24 cellular contexts compared by ENCODE assay signal in genomic region chr4:182346250-182346649, GRCh38.
"Had no signal": no experiment of that assay in that cellular context is flagged by ENCODE, and none has a peak within 500 bp of the region (broad histone marks: within the 10 kb centered on the region; RNA-seq: fewer than 3 reads in every experiment).

No MANE protein-coding gene starts in this region.

- H3K9me3 ChIP-seq: left ventricle myocardium inferior, ovary, sigmoid colon, spleen, suprapubic skin, thoracic aorta, tibial artery, uterus had no signal

- H3K4me1 ChIP-seq: left ventricle myocardium inferior, sigmoid colon, spleen, suprapubic skin, tibial artery, uterus had no signal

- H3K9me3 Mint-ChIP-seq: nephron progenitor cell; stimulated activated effector memory CD8-positive, alpha-beta T cell treated with anti-CD3 and anti-CD28 coated beads, Interleukin-12 subunit alpha, Interleukin-12 subunit beta, amount 100 ng/mL, for 72 hours had no signal

- H3K4me3 ChIP-seq: left ventricle myocardium inferior, lung, ovary, sigmoid colon, spleen, suprapubic skin, thoracic aorta, tibial artery, uterus had no signal

- H3K4me1 Mint-ChIP-seq: naive B cell; natural killer cell; stimulated activated effector memory CD8-positive, alpha-beta T cell treated with anti-CD3 and anti-CD28 coated beads, Interleukin-12 subunit alpha, Interleukin-12 subunit beta, amount 100 ng/mL, for 72 hours had no signal

- H3K27ac Mint-ChIP-seq: mesothelial cell of epicardium; naive B cell; natural killer cell; progenitor cell of endocrine pancreas; stimulated activated effector memory CD8-positive, alpha-beta T cell treated with anti-CD3 and anti-CD28 coated beads, Interleukin-12 subunit alpha, Interleukin-12 subunit beta, amount 100 ng/mL, for 72 hours; stimulated activated naive CD8-positive, alpha-beta T cell treated with anti-CD3 and anti-CD28 coated beads, Interleukin-15, Interleukin-2, amounts not matched to agents 100 ng/mL and 50 ng/mL, for 24 hours had no signal

- H3K4me3 Mint-ChIP-seq: mesothelial cell of epicardium; naive B cell; natural killer cell; nephron progenitor cell; stimulated activated effector memory CD8-positive, alpha-beta T cell treated with anti-CD3 and anti-CD28 coated beads, Interleukin-12 subunit alpha, Interleukin-12 subunit beta, amount 100 ng/mL, for 72 hours; stimulated activated naive CD8-positive, alpha-beta T cell treated with anti-CD3 and anti-CD28 coated beads, Interleukin-15, Interleukin-2, amounts not matched to agents 100 ng/mL and 50 ng/mL, for 24 hours had no signal

- DNase-seq: hippocampal formation; kidney glomerular epithelial cell; left colon; left ventricle myocardium inferior; mesendoderm; naive B cell; natural killer cell; nephron progenitor cell; ovary; right cardiac atrium; sigmoid colon; small intestine; spleen; stimulated activated CD4-positive, alpha-beta T cell treated with anti-CD3 and anti-CD28 coated beads, Interleukin-4, amount 100 ng/mL, for 24 hours; stimulated activated naive CD4-positive, alpha-beta T cell; tibial artery; uterus had no signal

- H3K27ac ChIP-seq: left ventricle myocardium inferior, ovary, sigmoid colon, spleen, suprapubic skin, thoracic aorta, tibial artery, uterus had no signal

- H3K36me3 Mint-ChIP-seq: naive B cell; natural killer cell; stimulated activated effector memory CD8-positive, alpha-beta T cell treated with anti-CD3 and anti-CD28 coated beads, Interleukin-12 subunit alpha, Interleukin-12 subunit beta, amount 100 ng/mL, for 72 hours had no signal

- H3K27me3 ChIP-seq: ovary, sigmoid colon, suprapubic skin, tibial artery, uterus had no signal

- H3K36me3 ChIP-seq: left ventricle myocardium inferior, ovary, sigmoid colon, spleen, suprapubic skin, thoracic aorta, tibial artery, uterus had no signal

- H3K27me3 Mint-ChIP-seq: progenitor cell of endocrine pancreas had no signal

- ATAC-seq: left colon; natural killer cell; right cardiac atrium; stimulated activated effector memory CD8-positive, alpha-beta T cell treated with anti-CD3 and anti-CD28 coated beads, Interleukin-12 subunit alpha, Interleukin-12 subunit beta, amount 100 ng/mL, for 72 hours had no signal
